21 cellular contexts compared by ENCODE assay signal in genomic region chr16:51509336-51509735, GRCh38.
"Had no signal": no experiment of that assay in that cellular context is flagged by ENCODE, and none has a peak within 500 bp of the region (broad histone marks: within the 10 kb centered on the region; RNA-seq: fewer than 3 reads in every experiment).

No MANE protein-coding gene starts in this region.

- H3K4me3 ChIP-seq: hepatocyte, left lung, lung, transverse colon had no signal

- H3K4me1 ChIP-seq: left lung, transverse colon had no signal

- FAIRE-seq: endometrium, urothelium cell line had no signal

- H3K79me2 ChIP-seq: hepatocyte had no signal

- H3K27ac ChIP-seq: hepatocyte, left lung, transverse colon, VCaP had no signal

- H2AFZ ChIP-seq: hepatocyte had no signal

- H3K27me3 ChIP-seq: hepatocyte, left lung, transverse colon had no signal

- H3K4me2 ChIP-seq: hepatocyte had no signal

- H3K9me3 ChIP-seq: transverse colon had no signal

- H3K36me3 ChIP-seq: left lung, transverse colon had no signal

- DNase-seq: activated CD4-positive, alpha-beta memory T cell treated with anti-CD3 and anti-CD28 coated beads, Interleukin-2, amount 10 ng/mL, durations not matched to agents 7 days and 5 days; activated CD4-positive, alpha-beta T cell treated with anti-CD3 and anti-CD28 coated beads, Interleukin-2, amount 10 ng/mL, durations not matched to agents 24 days and 14 days; activated effector memory CD4-positive, alpha-beta T cell treated with anti-CD3 and anti-CD28 coated beads, Interleukin-2, amount 50 U/mL, for 16 hours; anterior cingulate cortex; erythroblast; foreskin melanocyte; glutamatergic neuron; kidney glomerular epithelial cell; left lung; midbrain; natural killer cell; retina; stimulated activated CD4-positive, alpha-beta T cell treated with anti-CD3 and anti-CD28 coated beads, Interleukin-2, amount 100 ng/mL, for 48 hours; stimulated activated CD8-positive, alpha-beta memory T cell treated with anti-CD3 and anti-CD28 coated beads, Interleukin-4, amount 100 ng/mL, for 48 hours; stimulated activated naive B cell treated with anti-CD40 and anti-IgM and Interleukin-4, amounts not matched to agents 10 μg/mL and 1 μg/mL and 100 μg/mL, for 72 hours; transverse colon had no signal
